25 cellular contexts compared by ENCODE assay signal in the genomic region with DNA sequence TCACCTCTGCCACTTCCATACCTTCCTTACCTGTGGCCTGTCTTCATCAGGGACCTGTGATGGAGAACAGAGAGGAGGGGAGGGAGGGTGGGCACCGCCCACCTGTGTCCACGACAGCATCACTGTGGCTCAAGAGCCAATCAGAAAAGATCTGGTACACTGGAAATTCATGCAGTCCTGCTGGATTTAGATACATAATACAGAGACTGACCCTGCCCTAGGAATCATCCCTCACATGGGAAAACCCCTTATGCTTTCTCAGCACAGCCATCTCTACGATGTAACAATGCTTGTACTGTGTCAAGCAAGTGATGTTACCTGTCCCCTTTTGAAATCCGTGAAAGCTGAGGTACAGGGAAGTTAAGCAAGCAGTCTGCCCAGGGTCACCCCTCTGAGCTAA.
DNase-seq lines count a peak whose midpoint lies in the region; ATAC-seq, FAIRE-seq and TF ChIP-seq lines count a peak whose summit lies in the region.
"Had no signal": no experiment of that assay in that cellular context is flagged by ENCODE, and none has a peak within 500 bp of the region (broad histone marks: within the 10 kb centered on the region; RNA-seq: fewer than 3 reads in every experiment).

No MANE protein-coding gene starts in this region.

- no peaks in the 10 kb centered on the region for H3K36me3 ChIP-seq in HCT116 (ENCODE audit: control insufficient read depth in 1 of 2, insufficient read depth in 2 of 2, low read length in 2 of 2)
- H3K36me3 ChIP-seq: right lobe of liver had no signal

- intact Hi-C loops in HCT116 (cut with micrococcal nuclease): no loop called here

- in situ Hi-C loops in astrocyte of the spinal cord (cut with HindIII; ENCODE audit: low sequenced_read_pairs): no loop called here

- no peaks in the 10 kb centered on the region for H4K20me1 ChIP-seq in HCT116 (ENCODE audit: insufficient read depth)

- no peak for TF ChIP-seq RAD21 in A549 (conservative IDR thresholded peaks at IDR 0.05 in 1 of 2, IDR thresholded peaks at IDR 0.05 in 1 of 2)
- TF ChIP-seq RAD21 in HCT116 (IDR thresholded peaks at IDR 0.05; ENCODE audit: low read depth): no peak

- FAIRE-seq in A549 (lab: Jason Lieb, UNC): no peak
- FAIRE-seq: GM18507 had no signal

- CTCF ChIA-PET in A549 (lab: Yijun Ruan, JAX): interaction anchor here (0.6 to 1.3 kb wide), 3 partner anchors 89 to 212 kb away, joined by 3 to 5 read pairs (median 3); no protein-coding TSS in a partner anchor
- CTCF ChIA-PET in HCT116 (lab: Charles Lee): no interaction called here

- TF ChIP-seq POLR2A in A549 (IDR thresholded peaks at IDR 0.05; ENCODE audit: low read length) (no peak), HCT116 (IDR thresholded peaks at IDR 0.05; ENCODE audit: borderline replicate concordance, extremely low read depth, insufficient read depth, insufficient read length) (no peak)

- H3K4me3 ChIP-seq in A549 (no peak overlapping the region), HCT116 (replicated peaks in 1 of 2; ENCODE audit: low read depth in 1 of 2, low read length in 2 of 2) (no peak overlapping the region), astrocyte of the spinal cord (ENCODE audit: low read depth, low read length) (no peak overlapping the region)
- H3K4me3 ChIP-seq: BLaER1 treated with 17β-estradiol and CSF1 and Interleukin-3, amounts not matched to agents 10 nM and 100 nM; body of pancreas; right lobe of liver; suprapubic skin; upper lobe of right lung had no signal

- H3K4me1 ChIP-seq in A549 (peaks cover 26% of the 10 kb centered on the region), HCT116 (ENCODE audit: control insufficient read depth in 1 of 2, insufficient read depth in 2 of 2, low read length in 2 of 2) (peaks cover 0 to 7% of the 10 kb centered on the region in 2 experiments; a peak in 1 of 4 replicates), foreskin keratinocyte (no peaks in the 10 kb centered on the region)
- H3K4me1 ChIP-seq: body of pancreas, right lobe of liver, suprapubic skin, upper lobe of right lung had no signal

- no peaks in the 10 kb centered on the region for H3K9me2 ChIP-seq in HCT116 (ENCODE audit: insufficient read depth)

- POLR2A ChIA-PET in A549 (lab: Yijun Ruan, JAX): interaction anchor here (1.4 kb wide), 1 partner anchor 9 kb away, joined by 3 read pairs; no protein-coding TSS in a partner anchor
- POLR2A ChIA-PET in HCT116 (lab: Charles Lee): no interaction called here

- no TSS peak for BruUV-seq in HCT116 (replicated peaks; lab: Mats Ljungman, UMichigan)

- no peak overlapping the region for H2AFZ ChIP-seq in HCT116 (ENCODE audit: low read depth, low read length, poor library complexity, severe bottlenecking)

- TF ChIP-seq EP300 in A549 (IDR thresholded peaks at IDR 0.05): no peak

- H3K9me3 ChIP-seq in A549 (no peaks in the 10 kb centered on the region), HCT116 (ENCODE audit: control insufficient read depth in 1 of 2, insufficient read depth in 1 of 2, low read depth in 1 of 2, low read length in 2 of 2) (no peaks in the 10 kb centered on the region)
- H3K9me3 ChIP-seq: BLaER1 treated with 17β-estradiol and CSF1 and Interleukin-3, amounts not matched to agents 10 nM and 100 nM; body of pancreas; right lobe of liver; suprapubic skin; upper lobe of right lung had no signal

- H3K27ac ChIP-seq in A549 (peak overlapping the region; percentile 38 to 68; a peak in 5 of 6 replicates), HCT116 (ENCODE audit: low read depth, low read length) (no peak overlapping the region), foreskin keratinocyte (no peak overlapping the region)
- H3K27ac ChIP-seq: BLaER1 treated with 17β-estradiol and CSF1 and Interleukin-3, amounts not matched to agents 10 nM and 100 nM; body of pancreas; right lobe of liver; suprapubic skin; upper lobe of right lung had no signal

- no peaks in the 10 kb centered on the region for H3K27me3 ChIP-seq in HCT116 (ENCODE audit: insufficient read depth, low read length)
- H3K27me3 ChIP-seq in foreskin keratinocyte: no peaks in the 10 kb centered on the region
- H3K27me3 ChIP-seq: BLaER1 treated with 17β-estradiol and CSF1 and Interleukin-3, amounts not matched to agents 10 nM and 100 nM; body of pancreas; right lobe of liver; suprapubic skin; upper lobe of right lung had no signal

- WGBS in A549 (ENCODE audit: missing lambda C conversion rate): 74% methylated on average over 4 of the region's 4 CpGs

- no peaks in the 10 kb centered on the region for H3K79me2 ChIP-seq in HCT116 (ENCODE audit: insufficient read depth, low read length)

- DNase-seq in A549 (ENCODE audit: low read depth in 1 of 2, low spot score in 1 of 2) (peak in 1 of 2 experiments; percentile 35), HCT116 (ENCODE audit: low read depth, low spot score) (no peak), astrocyte of the spinal cord (ENCODE audit: low read depth, low spot score) (peak; percentile 7), foreskin keratinocyte (no peak), NCI-H69 (lab: John Stamatoyannopoulos, UW) (no peak)
- DNase-seq in activated CD4-positive, alpha-beta T cell treated with anti-CD3 and anti-CD28 coated beads, Interleukin-2, amount 50 U/mL, for 1 hour: no peak
- DNase-seq: activated CD8-positive, alpha-beta memory T cell treated with anti-CD3 and anti-CD28 coated beads for 24 hours; DMS79 treated with DMSO at 0.1 percent for 48 hours; effector CD8-positive, alpha-beta T cell; foreskin melanocyte; GF-D8; GOT3; NCI-H2081; NCI-H446 treated with DMSO at 0.1 percent for 48 hours; right lobe of liver; RPMI8226; stimulated activated CD4-positive, alpha-beta T cell treated with anti-CD3 and anti-CD28 coated beads, Interleukin-12 subunit alpha, Interleukin-12 subunit beta, amount 100 ng/mL, for 4 hours; stimulated activated naive CD4-positive, alpha-beta T cell; upper lobe of right lung had no signal

- peak overlapping the region; percentile 49 for H3K4me2 ChIP-seq in A549
- no peak overlapping the region for H3K4me2 ChIP-seq in HCT116 (ENCODE audit: low read length)
- H3K4me2 ChIP-seq: BLaER1 treated with 17β-estradiol and CSF1 and Interleukin-3, amounts not matched to agents 10 nM and 100 nM had no signal

- peak; percentile 37 to 47; a peak in 5 of 6 replicates for ATAC-seq in A549
- ATAC-seq in HCT116: peak; percentile 32; the same call in 1 of the 2 replicates
- peak; percentile 60 for ATAC-seq in foreskin keratinocyte
- no peak for ATAC-seq in GM21360 (IDR thresholded peaks at IDR 0.05; ENCODE audit: unreplicated experiment)
- no peak for ATAC-seq in GM21717 (IDR thresholded peaks at IDR 0.05; ENCODE audit: unreplicated experiment)

- TF ChIP-seq CTCF in A549 (IDR thresholded peaks at IDR 0.05) (no peak), HCT116 (IDR thresholded peaks at IDR 0.05 in 2 of 3, conservative IDR thresholded peaks at IDR 0.05 in 1 of 3; ENCODE audit: borderline replicate concordance in 1 of 3, insufficient read depth in 1 of 3, low read depth in 2 of 3, low read length in 2 of 3) (no peak), astrocyte of the spinal cord (IDR thresholded peaks at IDR 0.05; ENCODE audit: low read depth, low read length) (no peak), foreskin keratinocyte (conservative IDR thresholded peaks at IDR 0.05) (no peak)

- no peak overlapping the region for H3K9ac ChIP-seq in HCT116 (ENCODE audit: low read length)
- H3K9ac ChIP-seq: BLaER1 treated with 17β-estradiol and CSF1 and Interleukin-3, amounts not matched to agents 10 nM and 100 nM had no signal

- RAD21 ChIA-PET in HCT116 (lab: Charles Lee; ENCODE audit: low non-redundant PET in 1 of 2, low total read pairs in 2 of 2, uncharacterized antibody in 2 of 2, unreplicated experiment in 2 of 2): no interaction called here

TF ChIP-seq in A549, 52 proteins besides CTCF, POLR2A, EP300 and RAD21 (continues in another document):
- TF ChIP-seq, protein P1, sequence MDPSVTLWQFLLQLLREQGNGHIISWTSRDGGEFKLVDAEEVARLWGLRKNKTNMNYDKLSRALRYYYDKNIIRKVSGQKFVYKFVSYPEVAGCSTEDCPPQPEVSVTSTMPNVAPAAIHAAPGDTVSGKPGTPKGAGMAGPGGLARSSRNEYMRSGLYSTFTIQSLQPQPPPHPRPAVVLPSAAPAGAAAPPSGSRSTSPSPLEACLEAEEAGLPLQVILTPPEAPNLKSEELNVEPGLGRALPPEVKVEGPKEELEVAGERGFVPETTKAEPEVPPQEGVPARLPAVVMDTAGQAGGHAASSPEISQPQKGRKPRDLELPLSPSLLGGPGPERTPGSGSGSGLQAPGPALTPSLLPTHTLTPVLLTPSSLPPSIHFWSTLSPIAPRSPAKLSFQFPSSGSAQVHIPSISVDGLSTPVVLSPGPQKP (IDR thresholded peaks at IDR 0.05; ENCODE audit: low read depth, low read length): no peak
- TF ChIP-seq NPAS2 (CRISPR knock-in tag; IDR thresholded peaks at IDR 0.05; ENCODE audit: borderline replicate concordance): no peak
- TF ChIP-seq MYC (IDR thresholded peaks at IDR 0.05; ENCODE audit: borderline replicate concordance, low read length): no peak

TF ChIP-seq in HCT116, 20 proteins besides CTCF, POLR2A, EP300 and RAD21:
- no peak for TF ChIP-seq FOSL1 (IDR thresholded peaks at IDR 0.05; ENCODE audit: low read depth)
- TF ChIP-seq, protein P2, sequence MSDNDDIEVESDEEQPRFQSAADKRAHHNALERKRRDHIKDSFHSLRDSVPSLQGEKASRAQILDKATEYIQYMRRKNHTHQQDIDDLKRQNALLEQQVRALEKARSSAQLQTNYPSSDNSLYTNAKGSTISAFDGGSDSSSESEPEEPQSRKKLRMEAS (IDR thresholded peaks at IDR 0.05): no peak

Comparison
In these comparisons a context has a peak if more than half of its experiments do, and no peak if none do; other contexts are left out.
1. ATAC-seq: peak in A549 (2 of 2), HCT116 (single experiment) and foreskin keratinocyte (single experiment); none in GM21360 (single experiment) and GM21717 (single experiment).
2. H3K27ac ChIP-seq: peak in A549 (2 of 2); none in HCT116 (single experiment) and foreskin keratinocyte (single experiment).